ENCODE assay signal across 8 cellular contexts in genomic region chr17:47841488-47842308, GRCh38. TPM values are rescaled to one million over a fixed set of nuclear protein-coding genes. Genes with fewer than 3 reads are reported as not detected.
DNase-seq lines count a peak whose midpoint lies in the region; ATAC-seq, FAIRE-seq and TF ChIP-seq lines count a peak whose summit lies in the region.

No MANE protein-coding gene starts in this region.

- TF ChIP-seq EP300 in sigmoid colon (IDR thresholded peaks at IDR 0.05): no peak

- H3K27me3 ChIP-seq in esophagus squamous epithelium: peaks cover 0 to 24% (median under 1%) of the 10 kb centered on the region in 4 donors
- H3K27me3 ChIP-seq in sigmoid colon: peaks cover 12 to 18% (median 17%) of the 10 kb centered on the region in 3 donors

- no peaks in the 10 kb centered on the region for H3K9me3 ChIP-seq in SK-N-MC (ENCODE audit: low read depth, low read length)
- H3K9me3 ChIP-seq in esophagus squamous epithelium: no peaks in the 10 kb centered on the region
- H3K9me3 ChIP-seq in sigmoid colon: no peaks in the 10 kb centered on the region

- H3K4me1 ChIP-seq in esophagus squamous epithelium (peaks cover 20 to 61% (median 24%) of the 10 kb centered on the region in 3 donors), sigmoid colon (peaks cover 0 to 22% (median 18%) of the 10 kb centered on the region in 4 donors)

- DNase-seq in GM19239 (ENCODE audit: insufficient read length, low spot score): no peak
- DNase-seq in SK-N-MC (ENCODE audit: low read depth, low spot score): no peak
- no peak for DNase-seq in esophagus squamous epithelium (lab: John Stamatoyannopoulos, UW)
- DNase-seq in sigmoid colon: no peak
- DNase-seq in nucleus accumbens (lab: John Stamatoyannopoulos, UW): no peak
- DNase-seq in stimulated activated CD4-positive, alpha-beta T cell treated with anti-CD3 and anti-CD28 coated beads, Interleukin-15, amount 100 ng/mL, for 24 hours: no peak

- peak; percentile 79 for FAIRE-seq in GM19239 (lab: Jason Lieb, UNC)

- TF ChIP-seq POLR2A in esophagus squamous epithelium (IDR thresholded peaks at IDR 0.05) (no peak), sigmoid colon (IDR thresholded peaks at IDR 0.05) (no peak)

- intact Hi-C loops in esophagus squamous epithelium (cut with DNase I) (loop anchor here (2.0 kb wide), 1 partner anchor 49 kb away; no protein-coding TSS in a partner anchor), sigmoid colon (cut with DNase I) (loop anchor here (1.0 to 10.0 kb wide), 4 partner anchors 49 to 293 kb away; no protein-coding TSS in a partner anchor)

- ATAC-seq in GM19023 (IDR thresholded peaks at IDR 0.05; ENCODE audit: unreplicated experiment) (no peak), HG03196 (IDR thresholded peaks at IDR 0.05; ENCODE audit: unreplicated experiment) (no peak)

- no peak for TF ChIP-seq CTCF in esophagus squamous epithelium (IDR thresholded peaks at IDR 0.05)
- TF ChIP-seq CTCF in sigmoid colon (IDR thresholded peaks at IDR 0.05): peak in 1 of 4 experiments; percentile 43

- peak overlapping the region; percentile 71 for H3K9ac ChIP-seq in SK-N-MC (ENCODE audit: insufficient read length)

- no peak overlapping the region for H3K27ac ChIP-seq in SK-N-MC
- H3K27ac ChIP-seq in esophagus squamous epithelium: peak overlapping the region; percentile 47 to 86 (median 82)
- peak overlapping the region; percentile 63 to 80 (median 76) for H3K27ac ChIP-seq in sigmoid colon

- H3K36me3 ChIP-seq in SK-N-MC (ENCODE audit: insufficient read depth, low read length) (no peaks in the 10 kb centered on the region), esophagus squamous epithelium (peaks cover 0 to 21% (median 0%) of the 10 kb centered on the region in 3 donors), sigmoid colon (peaks cover 0 to 23% (median 9%) of the 10 kb centered on the region in 4 donors)

- peak overlapping the region; percentile 89 for H3K4me3 ChIP-seq in SK-N-MC
- peak overlapping the region in 2 of 4 donors; percentile 88 to 91 for H3K4me3 ChIP-seq in esophagus squamous epithelium
- peak overlapping the region; percentile 71 to 91 (median 80) for H3K4me3 ChIP-seq in sigmoid colon

- WGBS in esophagus squamous epithelium, 2 donors: 54 to 61% methylated on average over 12 to 16 of the region's 16 CpGs
- 56 to 69% methylated on average over 16 of the region's 16 CpGs for WGBS in sigmoid colon, 2 donors

RNA-seq across cellular contexts. Expression of gene SCRN2, which starts 0.6 kb away (rescaled TPM):
- total RNA-seq in esophagus squamous epithelium (10 to 100 TPM; 13.9 to 24.8 (median 17.8) TPM), sigmoid colon (10 to 100 TPM; 22.5 to 28.8 (median 23.4) TPM)
- 10 to 100 TPM; 36.0 to 44.6 (median 42.6) TPM for polyA plus RNA-seq in sigmoid colon

RNA-seq across cellular contexts. Expression of gene SP6, which starts 9.3 kb away (rescaled TPM):
- total RNA-seq in esophagus squamous epithelium (1 to 10 TPM; 1.1 to 6.4 (median 3.8) TPM), sigmoid colon (under 1 TPM in 1 of 4 donors, not detected in 3; 0.16 TPM)
- 10 to 100 TPM in 1 of 3 donors, 1 to 10 TPM in 2; 1.2 to 18.8 (median 3.5) TPM for polyA plus RNA-seq in sigmoid colon

RNA-seq across cellular contexts. Expression of gene LRRC46, which starts 10.2 kb away (rescaled TPM):
- total RNA-seq in esophagus squamous epithelium (under 1 TPM in 1 of 4 donors, not detected in 3; 0.18 TPM), sigmoid colon (under 1 TPM in 2 of 4 donors, not detected in 2; 0.28 to 0.36 TPM)
- polyA plus RNA-seq in sigmoid colon: under 1 TPM in 1 of 3 donors, not detected in 2; 0.48 TPM

RNA-seq across cellular contexts. Expression of gene MRPL10, which starts 10.4 kb away (rescaled TPM):
- total RNA-seq in esophagus squamous epithelium (10 to 100 TPM; 23.2 to 36.6 (median 30.0) TPM), sigmoid colon (10 to 100 TPM; 54.8 to 58.8 (median 56.9) TPM)
- polyA plus RNA-seq in sigmoid colon: 10 to 100 TPM; 38.8 to 49.4 (median 42.6) TPM

RNA-seq across cellular contexts. Expression of gene OSBPL7, which starts 20.1 kb away (rescaled TPM):
- total RNA-seq in esophagus squamous epithelium (1 to 10 TPM; 1.1 to 4.6 (median 1.6) TPM), sigmoid colon (1 to 10 TPM; 2.9 to 7.8 (median 4.1) TPM)
- 10 to 100 TPM; 14.1 to 40.8 (median 16.2) TPM for polyA plus RNA-seq in sigmoid colon
